10 cellular contexts compared by ENCODE assay signal in the genomic region with DNA sequence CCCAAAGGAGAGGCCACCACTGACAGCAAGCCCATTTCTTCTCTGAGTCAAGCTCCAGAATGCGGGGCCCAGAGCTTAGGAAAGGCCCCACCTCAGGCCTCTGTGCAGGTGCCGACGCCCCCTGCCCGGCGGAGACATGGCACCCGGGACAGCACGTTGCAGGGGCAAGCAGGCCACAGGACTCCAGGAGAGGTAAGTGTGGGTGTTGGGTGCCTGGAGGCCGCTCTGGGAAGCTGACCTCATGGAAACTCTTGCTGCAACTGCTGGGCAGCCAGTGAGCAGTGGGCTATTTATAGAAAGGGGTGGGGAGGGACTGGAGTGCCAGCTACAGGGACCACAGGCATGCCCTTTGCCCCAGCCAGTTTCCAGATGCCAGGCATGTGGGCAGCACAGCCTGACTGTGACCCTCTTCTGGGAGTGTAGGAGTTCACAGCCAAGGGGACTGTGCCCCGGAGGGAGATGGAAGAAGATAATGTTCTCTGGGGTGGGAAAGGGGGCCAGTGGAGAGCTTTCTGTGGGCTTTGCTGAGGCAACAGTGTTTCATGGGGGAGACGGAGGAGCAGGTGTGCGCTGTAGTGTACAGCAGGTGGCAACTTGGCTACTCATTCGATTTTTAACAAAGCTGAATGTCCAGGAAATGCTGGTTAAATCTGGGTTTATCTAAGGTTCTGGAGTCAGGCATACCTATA. TPM values are rescaled to one million over a fixed set of nuclear protein-coding genes. Genes with fewer than 3 reads are reported as not detected.
A peak's percentile ranks its signal among the peaks of the same experiment; 100 is the strongest.
DNase-seq lines count a peak whose midpoint lies in the region; ATAC-seq, FAIRE-seq and TF ChIP-seq lines count a peak whose summit lies in the region.
"Had no signal": no experiment of that assay in that cellular context is flagged by ENCODE, and none has a peak within 500 bp of the region (broad histone marks: within the 10 kb centered on the region; RNA-seq: fewer than 3 reads in every experiment).

No MANE protein-coding gene starts in this region.

- H3K4me2 ChIP-seq in HepG2 (ENCODE audit: low read depth, low read length), result peak overlapping the region; percentile 36

- no peak for TF ChIP-seq RAD21 in HepG2 (CRISPR knock-in tag; IDR thresholded peaks at IDR 0.05)

- no peaks in the 10 kb centered on the region for H4K20me1 ChIP-seq in HepG2 (ENCODE audit: insufficient read depth, low read length)

- no peaks in the 10 kb centered on the region for H3K36me3 ChIP-seq in HepG2 (replicated peaks in 1 of 2; ENCODE audit: control insufficient read depth in 1 of 2, insufficient read depth in 2 of 2, low read length in 2 of 2)
- H3K36me3 ChIP-seq in upper lobe of right lung, result no peaks in the 10 kb centered on the region

- in situ Hi-C loops in HepG2 (cut with HindIII; ENCODE audit: extremely low pct_ligation_motif_present, low pct_unique_long_range_greater_than_20kb), result loop anchor here (25.0 kb wide), 1 partner anchor 321 kb away; no protein-coding TSS in a partner anchor

- 26% methylated on average over 11 of the region's 12 CpGs for WGBS in HepG2 (ENCODE audit: low lambda C conversion rate)

- POLR2A ChIA-PET in HepG2 (lab: Yijun Ruan, JAX), result no interaction called here

- intact Hi-C loops in HepG2 (cut with micrococcal nuclease; ENCODE audit: unreplicated experiment), result no loop called here
- intact Hi-C loops in upper lobe of right lung (cut with DNase I), result no loop called here

- H3K27ac ChIP-seq in HepG2 (ENCODE audit: extremely low read length, insufficient read depth, low read length), result no peak overlapping the region
- peak overlapping the region; percentile 78 for H3K27ac ChIP-seq in upper lobe of right lung
- H3K27ac ChIP-seq: 22Rv1 had no signal

- H3K27me3 ChIP-seq in HepG2 (ENCODE audit: control insufficient read depth in 1 of 2, insufficient read depth in 2 of 2, low read length in 2 of 2) (peaks cover 0 to 13% of the 10 kb centered on the region in 2 experiments; a peak in 3 of 5 replicates), upper lobe of right lung (no peaks in the 10 kb centered on the region)

- H3K9me3 ChIP-seq in HepG2 (ENCODE audit: low read length), result no peaks in the 10 kb centered on the region
- H3K9me3 ChIP-seq in upper lobe of right lung, result no peaks in the 10 kb centered on the region

- FAIRE-seq in HepG2 (lab: Jason Lieb, UNC), result no peak

- H3K4me1 ChIP-seq in HepG2 (ENCODE audit: insufficient read depth, low read length), result peaks cover 54% of the 10 kb centered on the region
- H3K4me1 ChIP-seq in upper lobe of right lung, result peaks cover 19% of the 10 kb centered on the region

- peak in 2 of 3 experiments; percentile 13 to 26 for DNase-seq in NCI-H1417 (lab: John Stamatoyannopoulos, UW)
- no peak for DNase-seq in NCI-H1417 treated with DMSO at 0.1 percent for 48 hours (lab: John Stamatoyannopoulos, UW)
- DNase-seq in cardiac fibroblast (ENCODE audit: low read depth in 2 of 2), result peak; percentile 68 to 86
- DNase-seq in HepG2 (ENCODE audit: low spot score), result peak; percentile 51
- DNase-seq in upper lobe of right lung, result peak; percentile 91
- DNase-seq in NK-92 treated with Interleukin-12 subunit alpha and Interleukin-12 subunit beta, amount 100 ng/mL, for 24 hours (lab: John Stamatoyannopoulos, UW), result no peak
- DNase-seq in HuH-7 (ENCODE audit: low spot score), result no peak
- DNase-seq: NCI-H1930 had no signal

- H3K79me2 ChIP-seq in HepG2 (ENCODE audit: insufficient read depth, low read length), result no peaks in the 10 kb centered on the region

- CTCF ChIA-PET in HepG2 (lab: Yijun Ruan, JAX; ENCODE audit: low intra/inter-chr PET ratio, low total read pairs), result no interaction called here

- TF ChIP-seq CTCF in cardiac fibroblast (IDR thresholded peaks at IDR 0.05; ENCODE audit: low read depth, low read length) (no peak), HepG2 (CRISPR knock-in tag; IDR thresholded peaks at IDR 0.05) (no peak), upper lobe of right lung (IDR thresholded peaks at IDR 0.05) (no peak)

- TF ChIP-seq POLR2A in HepG2 (IDR thresholded peaks at IDR 0.05; ENCODE audit: insufficient read depth in 1 of 2, low read depth in 2 of 2, low read length in 2 of 2), result no peak

- TF ChIP-seq EP300 in HepG2 (IDR thresholded peaks at IDR 0.05; ENCODE audit: low read depth in 2 of 2, low read length in 2 of 2) (peak in 1 of 2 experiments; percentile 22; a peak in 2 of 4 replicates), HepG2 (CRISPR knock-in tag; IDR thresholded peaks at IDR 0.05; ENCODE audit: borderline replicate concordance) (no peak)

- peak overlapping the region; percentile 2; the same call in 1 of the 2 replicates for H3K9ac ChIP-seq in HepG2 (ENCODE audit: insufficient read depth, low read depth, low read length)

- H3K4me3 ChIP-seq in cardiac fibroblast (replicated peaks in 1 of 2; ENCODE audit: low read depth in 2 of 2, low read length in 2 of 2) (no peak overlapping the region), HepG2 (replicated peaks in 1 of 3; ENCODE audit: insufficient read depth in 1 of 3, low read depth in 2 of 3, low read length in 3 of 3) (peak overlapping the region in 1 of 3 experiments; percentile 1; a peak in 1 of 6 replicates), upper lobe of right lung (no peak overlapping the region)

- H2AFZ ChIP-seq in HepG2 (ENCODE audit: low read length), result no peak overlapping the region

- ATAC-seq in HepG2 (peak; percentile 69), upper lobe of right lung (peak; percentile 89), HG02571 (IDR thresholded peaks at IDR 0.05; ENCODE audit: unreplicated experiment) (no peak)

- no TSS peak for BruUV-seq in HepG2 (replicated peaks; lab: Mats Ljungman, UMichigan)

TF ChIP-seq in HepG2, 621 proteins besides CTCF, POLR2A, EP300 and RAD21 (continues in another document):
- TF ChIP-seq LCORL (IDR thresholded peaks at IDR 0.05) (no peak), LCORL (CRISPR knock-in tag; IDR thresholded peaks at IDR 0.05) (0 out of 2 replicates have a peak, but pooled peaks have one; percentile 24), CEBPB (IDR thresholded peaks at IDR 0.05; ENCODE audit: borderline replicate concordance, low read depth, low read length) (peak; percentile 69; the same call in 1 of the 2 replicates)

RNA-seq across cellular contexts. Expression of gene ALPK3, which starts 23.7 kb away (rescaled TPM):
- total RNA-seq in HepG2 (2016; rRNA removed; fragmentation: Illumina TruSeq; extraction: Trizol) (0.03 and 0.04 TPM in 2 replicates), upper lobe of right lung (21.0 TPM)
- under 0.01 TPM in 1 of 2 replicates, not detected in the other for total RNA-seq in HepG2 (2016; cell fraction: cytosol; rRNA removed; fragmentation: Illumina TruSeq; extraction: Trizol; ENCODE audit: low read depth)
- 0.03 and 0.04 TPM in 2 replicates for total RNA-seq in HepG2 (2016; cell fraction: insoluble cytoplasmic fraction; rRNA removed; fragmentation: Illumina TruSeq; extraction: Trizol)
- total RNA-seq in HepG2 (2016; cell fraction: membrane; rRNA removed; fragmentation: Illumina TruSeq; extraction: Trizol), result not detected in 2 replicates
- total RNA-seq in HepG2 (2016; cell fraction: nucleus; rRNA removed; fragmentation: Illumina TruSeq; extraction: Trizol), result 0.03 and 0.34 TPM in 2 replicates
- 0.10 and 0.42 TPM in 2 replicates for polyA plus RNA-seq in HepG2 (2011; rRNA removed)
- 0.03 and 0.05 TPM in 2 replicates for polyA plus RNA-seq in HepG2 (2011; cell fraction: cytosol; rRNA removed)
- polyA plus RNA-seq in HepG2 (2011; cell fraction: nucleus; rRNA removed), result 0.31 and 0.56 TPM in 2 replicates
- 0.13 and 0.16 TPM in 2 replicates for polyA plus RNA-seq in HepG2 (2012)
- not detected in 2 replicates for polyA plus RNA-seq in HepG2 (2016; cell fraction: cytosol; fragmentation: Illumina TruSeq; extraction: Trizol; ENCODE audit: low read depth)
- polyA plus RNA-seq in HepG2 (2016; cell fraction: insoluble cytoplasmic fraction; fragmentation: Illumina TruSeq; extraction: Trizol; ENCODE audit: low read depth), result 0.02 TPM in 1 of 2 replicates, not detected in the other
- polyA plus RNA-seq in HepG2 (2016; cell fraction: membrane; fragmentation: Illumina TruSeq; extraction: Trizol; ENCODE audit: low read depth), result not detected in 2 replicates
- 0.12 TPM in 1 of 2 replicates, not detected in the other for polyA plus RNA-seq in HepG2 (2016; cell fraction: nucleus; fragmentation: Illumina TruSeq; extraction: Trizol; ENCODE audit: insufficient read depth, low read depth)
- polyA minus RNA-seq in HepG2 (2011; rRNA and poly(A)+ RNA removed; ENCODE audit: low replicate concordance), result 0.10 and 0.65 TPM in 2 replicates
- polyA minus RNA-seq in HepG2 (2011; cell fraction: cytosol; rRNA and poly(A)+ RNA removed), result not detected in 2 replicates
- 0.12 and 0.13 TPM in 2 replicates for polyA minus RNA-seq in HepG2 (2011; cell fraction: nucleus; rRNA and poly(A)+ RNA removed)

RNA-seq across cellular contexts. Expression of gene SLC28A1, which starts 43.6 kb away (rescaled TPM):
- total RNA-seq in HepG2 (2016; rRNA removed; fragmentation: Illumina TruSeq; extraction: Trizol), result 0.31 and 0.39 TPM in 2 replicates
- total RNA-seq in HepG2 (2016; cell fraction: cytosol; rRNA removed; fragmentation: Illumina TruSeq; extraction: Trizol; ENCODE audit: low read depth), result not detected in 2 replicates
- 0.21 and 0.43 TPM in 2 replicates for total RNA-seq in HepG2 (2016; cell fraction: insoluble cytoplasmic fraction; rRNA removed; fragmentation: Illumina TruSeq; extraction: Trizol)
- total RNA-seq in HepG2 (2016; cell fraction: membrane; rRNA removed; fragmentation: Illumina TruSeq; extraction: Trizol), result 0.14 and 0.15 TPM in 2 replicates
- 0.28 and 0.59 TPM in 2 replicates for total RNA-seq in HepG2 (2016; cell fraction: nucleus; rRNA removed; fragmentation: Illumina TruSeq; extraction: Trizol)
- 5.8 and 8.6 TPM in 2 replicates for polyA plus RNA-seq in HepG2 (2011; rRNA removed)
- polyA plus RNA-seq in HepG2 (2011; cell fraction: cytosol; rRNA removed), result 3.5 and 4.1 TPM in 2 replicates
- polyA plus RNA-seq in HepG2 (2011; cell fraction: nucleus; rRNA removed), result 15.9 and 18.6 TPM in 2 replicates
- polyA plus RNA-seq in HepG2 (2012), result 4.6 and 13.0 TPM in 2 replicates
- polyA plus RNA-seq in HepG2 (2016; cell fraction: cytosol; fragmentation: Illumina TruSeq; extraction: Trizol; ENCODE audit: low read depth), result 0.06 TPM in 1 of 2 replicates, not detected in the other
- 0.19 and 0.36 TPM in 2 replicates for polyA plus RNA-seq in HepG2 (2016; cell fraction: insoluble cytoplasmic fraction; fragmentation: Illumina TruSeq; extraction: Trizol; ENCODE audit: low read depth)
- 0.09 and 0.14 TPM in 2 replicates for polyA plus RNA-seq in HepG2 (2016; cell fraction: membrane; fragmentation: Illumina TruSeq; extraction: Trizol; ENCODE audit: low read depth)
- 0.67 and 1.0 TPM in 2 replicates for polyA plus RNA-seq in HepG2 (2016; cell fraction: nucleus; fragmentation: Illumina TruSeq; extraction: Trizol; ENCODE audit: insufficient read depth, low read depth)
- 15.2 TPM in 1 of 2 replicates, not detected in the other for polyA minus RNA-seq in HepG2 (2011; rRNA and poly(A)+ RNA removed; ENCODE audit: low replicate concordance)
- polyA minus RNA-seq in HepG2 (2011; cell fraction: cytosol; rRNA and poly(A)+ RNA removed), result 2.1 and 2.8 TPM in 2 replicates
- 8.0 and 10.1 TPM in 2 replicates for polyA minus RNA-seq in HepG2 (2011; cell fraction: nucleus; rRNA and poly(A)+ RNA removed)
- not detected for total RNA-seq in upper lobe of right lung

Comparison
In these comparisons a context has a peak if more than half of its experiments do, and no peak if none do; other contexts are left out.
1. DNase-seq: peak in NCI-H1417 (2 of 3), cardiac fibroblast (2 of 2), HepG2 (single experiment) and upper lobe of right lung (single experiment); none in NCI-H1417 treated with DMSO at 0.1 percent for 48 hours (single experiment), NK-92 treated with Interleukin-12 subunit alpha and Interleukin-12 subunit beta, amount 100 ng/mL, for 24 hours (single experiment) and HuH-7 (single experiment).
2. RNA of gene ALPK3, which starts 23.7 kb away (total RNA-seq): 21.0 TPM in upper lobe of right lung (single experiment); under 0.01 to 0.34 TPM in HepG2; every median in the first group is over 10 times any median in the second.